In the genomic region with DNA sequence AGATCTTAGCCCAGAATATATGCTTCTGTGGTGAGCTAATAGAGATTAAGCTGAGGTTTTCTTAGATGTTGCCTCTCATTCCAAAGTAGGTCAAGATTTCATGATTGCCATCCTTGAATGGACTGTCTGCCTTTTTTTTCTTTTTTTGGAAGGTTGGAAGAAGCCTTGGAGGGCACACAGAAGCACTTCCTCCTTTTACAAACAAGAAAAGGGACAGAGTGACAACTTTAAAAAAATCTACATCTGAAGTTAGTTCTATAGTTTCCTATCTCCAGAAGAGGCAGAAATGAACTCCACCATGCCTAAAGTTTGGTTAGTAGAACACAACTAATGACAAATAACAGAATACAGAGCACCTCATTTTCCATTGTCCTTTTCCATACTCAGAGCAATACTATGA, we compare ENCODE assay signal across 21 cellular contexts.
"Had no signal": no experiment of that assay in that cellular context is flagged by ENCODE, and none has a peak within 500 bp of the region (broad histone marks: within the 10 kb centered on the region; RNA-seq: fewer than 3 reads in every experiment).

No MANE protein-coding gene starts in this region.

- H3K27ac ChIP-seq: brain microvascular endothelial cell, foreskin keratinocyte, right lobe of liver, upper lobe of right lung had no signal

- H3K4me1 ChIP-seq: foreskin keratinocyte, right lobe of liver had no signal

- H3K4me1 Mint-ChIP-seq: WTC11 had no signal

- H3K36me3 ChIP-seq: brain microvascular endothelial cell, right lobe of liver, upper lobe of right lung had no signal

- H3K27me3 ChIP-seq: brain microvascular endothelial cell, foreskin keratinocyte, right lobe of liver, upper lobe of right lung had no signal

- H3K36me3 Mint-ChIP-seq: activated naive CD8-positive, alpha-beta T cell; WTC11 had no signal

- DNase-seq: activated CD4-positive, alpha-beta memory T cell treated with anti-CD3 and anti-CD28 coated beads, Interleukin-2, amount 10 ng/mL, durations not matched to agents 7 days and 5 days; activated CD4-positive, alpha-beta T cell treated with anti-CD3 and anti-CD28 coated beads for 4 hours; activated effector memory CD4-positive, alpha-beta T cell treated with anti-CD3 and anti-CD28 coated beads, Interleukin-2, amount 50 U/mL, for 16 hours; activated T-cell treated with anti-CD3 and anti-CD28 coated beads, Interleukin-2, amount 50 U/mL, for 4 hours; amygdala; brain microvascular endothelial cell; cortex of kidney; effector memory CD4-positive, alpha-beta T cell; foreskin keratinocyte; kidney glomerular epithelial cell; mesendoderm; right lobe of liver; stimulated activated CD4-positive, alpha-beta T cell treated with anti-CD3 and anti-CD28 coated beads, Interleukin-4, amount 100 ng/mL, for 4 hours; stimulated activated CD8-positive, alpha-beta memory T cell treated with anti-CD3 and anti-CD28 coated beads, Interleukin-4, amount 100 ng/mL, for 48 hours; T-helper 2 cell; upper lobe of right lung had no signal

- H3K27ac Mint-ChIP-seq: activated CD4-positive, alpha-beta memory T cell treated with anti-CD3 and anti-CD28 coated beads, Interleukin-2, amount 10 ng/mL, durations not matched to agents 7 days and 5 days; activated naive CD8-positive, alpha-beta T cell; nephron; stimulated activated naive CD8-positive, alpha-beta T cell treated with anti-CD3 and anti-CD28 coated beads, Interleukin-15, Interleukin-2, amounts not matched to agents 100 ng/mL and 50 ng/mL, for 24 hours; WTC11 had no signal

- H3K27me3 Mint-ChIP-seq: activated CD4-positive, alpha-beta memory T cell treated with anti-CD3 and anti-CD28 coated beads, Interleukin-2, amount 10 ng/mL, durations not matched to agents 7 days and 5 days; activated naive CD8-positive, alpha-beta T cell; stimulated activated naive CD8-positive, alpha-beta T cell treated with anti-CD3 and anti-CD28 coated beads, Interleukin-15, Interleukin-2, amounts not matched to agents 100 ng/mL and 50 ng/mL, for 24 hours had no signal

- H3K9me3 Mint-ChIP-seq: activated CD4-positive, alpha-beta memory T cell treated with anti-CD3 and anti-CD28 coated beads, Interleukin-2, amount 10 ng/mL, durations not matched to agents 7 days and 5 days; activated T-cell treated with anti-CD3 and anti-CD28 coated beads, Interleukin-2, amount 50 U/mL, for 4 hours; stimulated activated naive CD8-positive, alpha-beta T cell treated with anti-CD3 and anti-CD28 coated beads, Interleukin-15, Interleukin-2, amounts not matched to agents 100 ng/mL and 50 ng/mL, for 24 hours had no signal

- H3K4me3 ChIP-seq: right lobe of liver, smooth muscle cell, upper lobe of right lung had no signal

- ATAC-seq: activated T-cell treated with anti-CD3 and anti-CD28 coated beads, Interleukin-2, amount 50 U/mL, for 4 hours; foreskin keratinocyte; right lobe of liver; upper lobe of right lung; WTC11 had no signal

- H3K9me3 ChIP-seq: right lobe of liver, upper lobe of right lung had no signal

- H3K4me3 Mint-ChIP-seq: activated CD4-positive, alpha-beta memory T cell treated with anti-CD3 and anti-CD28 coated beads, Interleukin-2, amount 10 ng/mL, durations not matched to agents 7 days and 5 days; activated naive CD8-positive, alpha-beta T cell; activated T-cell treated with anti-CD3 and anti-CD28 coated beads, Interleukin-2, amount 50 U/mL, for 4 hours; nephron; stimulated activated naive CD8-positive, alpha-beta T cell treated with anti-CD3 and anti-CD28 coated beads, Interleukin-15, Interleukin-2, amounts not matched to agents 100 ng/mL and 50 ng/mL, for 24 hours; WTC11 had no signal

- H3K4me2 ChIP-seq: smooth muscle cell had no signal
